Comparison of ENCODE assay signal across 2 cellular contexts in the genomic region with DNA sequence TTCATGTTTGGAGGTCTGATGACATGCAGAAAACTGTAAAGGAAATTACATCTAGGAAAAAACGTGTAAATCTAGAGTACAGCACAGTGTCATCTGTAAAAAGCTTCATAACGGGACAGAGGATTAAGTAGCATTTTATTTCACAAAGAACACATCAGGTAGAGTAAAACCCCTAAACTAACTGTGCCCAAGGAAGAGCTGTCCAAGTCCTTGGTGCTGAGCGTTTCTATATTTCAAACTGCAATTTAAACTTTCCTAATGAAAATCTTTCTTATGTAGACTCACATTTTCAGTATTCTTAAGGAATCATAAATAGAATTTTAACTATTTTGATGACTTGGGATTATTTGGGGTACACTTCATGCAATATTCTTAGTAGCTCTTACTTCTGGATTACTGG.
TF ChIP-seq lines count a peak whose summit lies in the region.

No MANE protein-coding gene starts in this region.

TF ChIP-seq in HepG2, 621 proteins besides CTCF, POLR2A, EP300 and RAD21 (continued from another document):
- TF ChIP-seq THAP7 (CRISPR knock-in tag; IDR thresholded peaks at IDR 0.05): no peak
- peak; percentile 15 to 42; a peak in 2 of 4 replicates for TF ChIP-seq MAFK (conservative IDR thresholded peaks at IDR 0.05 in 1 of 2, IDR thresholded peaks at IDR 0.05 in 1 of 2; ENCODE audit: low read length in 2 of 2)
- TF ChIP-seq, protein P1, sequence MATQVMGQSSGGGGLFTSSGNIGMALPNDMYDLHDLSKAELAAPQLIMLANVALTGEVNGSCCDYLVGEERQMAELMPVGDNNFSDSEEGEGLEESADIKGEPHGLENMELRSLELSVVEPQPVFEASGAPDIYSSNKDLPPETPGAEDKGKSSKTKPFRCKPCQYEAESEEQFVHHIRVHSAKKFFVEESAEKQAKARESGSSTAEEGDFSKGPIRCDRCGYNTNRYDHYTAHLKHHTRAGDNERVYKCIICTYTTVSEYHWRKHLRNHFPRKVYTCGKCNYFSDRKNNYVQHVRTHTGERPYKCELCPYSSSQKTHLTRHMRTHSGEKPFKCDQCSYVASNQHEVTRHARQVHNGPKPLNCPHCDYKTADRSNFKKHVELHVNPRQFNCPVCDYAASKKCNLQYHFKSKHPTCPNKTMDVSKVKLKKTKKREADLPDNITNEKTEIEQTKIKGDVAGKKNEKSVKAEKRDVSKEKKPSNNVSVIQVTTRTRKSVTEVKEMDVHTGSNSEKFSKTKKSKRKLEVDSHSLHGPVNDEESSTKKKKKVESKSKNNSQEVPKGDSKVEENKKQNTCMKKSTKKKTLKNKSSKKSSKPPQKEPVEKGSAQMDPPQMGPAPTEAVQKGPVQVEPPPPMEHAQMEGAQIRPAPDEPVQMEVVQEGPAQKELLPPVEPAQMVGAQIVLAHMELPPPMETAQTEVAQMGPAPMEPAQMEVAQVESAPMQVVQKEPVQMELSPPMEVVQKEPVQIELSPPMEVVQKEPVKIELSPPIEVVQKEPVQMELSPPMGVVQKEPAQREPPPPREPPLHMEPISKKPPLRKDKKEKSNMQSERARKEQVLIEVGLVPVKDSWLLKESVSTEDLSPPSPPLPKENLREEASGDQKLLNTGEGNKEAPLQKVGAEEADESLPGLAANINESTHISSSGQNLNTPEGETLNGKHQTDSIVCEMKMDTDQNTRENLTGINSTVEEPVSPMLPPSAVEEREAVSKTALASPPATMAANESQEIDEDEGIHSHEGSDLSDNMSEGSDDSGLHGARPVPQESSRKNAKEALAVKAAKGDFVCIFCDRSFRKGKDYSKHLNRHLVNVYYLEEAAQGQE (IDR thresholded peaks at IDR 0.05; ENCODE audit: borderline replicate concordance in 1 of 2, low read depth in 1 of 2, low read length in 2 of 2): peak in 1 of 2 experiments; percentile 83; a peak in 3 of 4 replicates
- TF ChIP-seq MEIS1 (CRISPR knock-in tag; IDR thresholded peaks at IDR 0.05; ENCODE audit: borderline replicate concordance): no peak

TF ChIP-seq in liver, 16 proteins besides CTCF, POLR2A, EP300 and RAD21 (continued from another document):
- TF ChIP-seq, protein P1 (IDR thresholded peaks at IDR 0.05): peak; percentile 90
